In genomic region chr4:152690706-152691651, GRCh38 we compare ENCODE assay signal across 19 cellular contexts. TPM values are rescaled to one million over a fixed set of nuclear protein-coding genes. Genes with fewer than 3 reads are reported as not detected.
DNase-seq lines count a peak whose midpoint lies in the region; ATAC-seq and TF ChIP-seq lines count a peak whose summit lies in the region.
"Had no signal": no experiment of that assay in that cellular context is flagged by ENCODE, and none has a peak within 500 bp of the region (broad histone marks: within the 10 kb centered on the region; RNA-seq: fewer than 3 reads in every experiment).

No MANE protein-coding gene starts in this region.

- peaks cover 0 to 33% (median 0%) of the 10 kb centered on the region in 6 donors for H3K4me1 ChIP-seq in spleen
- H3K4me1 ChIP-seq in foreskin keratinocyte, result peaks cover 6% of the 10 kb centered on the region

- ATAC-seq in left ventricle myocardium superior, result peak; percentile 87
- ATAC-seq in left lobe of liver, result no peak
- no peak for ATAC-seq in foreskin keratinocyte
- ATAC-seq: HCT116 had no signal

- H3K27ac ChIP-seq in spleen (peak overlapping the region in 1 of 8 donors; percentile 68), foreskin keratinocyte (no peak overlapping the region)
- H3K27ac ChIP-seq: ovary had no signal

- peak; percentile 27 for DNase-seq in NCI-H2107 treated with DMSO at 0.1 percent for 48 hours (lab: John Stamatoyannopoulos, UW; ENCODE audit: unreplicated experiment)
- no peak for DNase-seq in NCI-H2107 (lab: John Stamatoyannopoulos, UW)
- peak; percentile 91 for DNase-seq in NCI-H748 (lab: John Stamatoyannopoulos, UW; ENCODE audit: unreplicated experiment)
- no peak for DNase-seq in left ventricle myocardium superior
- no peak for DNase-seq in H7
- DNase-seq in spleen, result no peak
- DNase-seq in left lobe of liver (ENCODE audit: low spot score), result no peak
- no peak for DNase-seq in foreskin keratinocyte
- DNase-seq: activated CD4-positive, CD25-positive, alpha-beta regulatory T cell; activated effector memory CD4-positive, alpha-beta T cell treated with Interleukin-2 at 50 U/mL for 16 hours; CD4-positive, alpha-beta T cell; islet precursor cell; MV-4-11; ovary; SHP77; stimulated activated naive CD4-positive, alpha-beta T cell; T-helper 2 cell had no signal

- TF ChIP-seq POLR2A in spleen (IDR thresholded peaks at IDR 0.05), result no peak

- WGBS in spleen, 5 donors, result 83 to 89% (median 88%) methylated on average over 4 of the region's 4 CpGs

- no peaks in the 10 kb centered on the region for H3K9me3 ChIP-seq in spleen
- H3K9me3 ChIP-seq: ovary had no signal

- H3K27me3 ChIP-seq in H7 (ENCODE audit: control insufficient read depth, insufficient read depth, low read length) (no peaks in the 10 kb centered on the region), spleen (replicated peaks in 1 of 7) (no peaks in the 10 kb centered on the region), foreskin keratinocyte (no peaks in the 10 kb centered on the region)
- H3K27me3 ChIP-seq: ovary had no signal

- no peak overlapping the region for H3K4me3 ChIP-seq in H7 (ENCODE audit: insufficient read depth, low read depth, low read length)
- no peak overlapping the region for H3K4me3 ChIP-seq in spleen
- H3K4me3 ChIP-seq: ovary, smooth muscle cell had no signal

- H3K36me3 ChIP-seq in H7 (replicated peaks; ENCODE audit: control insufficient read depth, insufficient read depth, low read length), result no peaks in the 10 kb centered on the region
- no peaks in the 10 kb centered on the region for H3K36me3 ChIP-seq in spleen
- H3K36me3 ChIP-seq: ovary had no signal

- intact Hi-C loops in left ventricle myocardium superior (cut with micrococcal nuclease), result no loop called here
- intact Hi-C loops in spleen (cut with DNase I; ENCODE audit: low total_unique reads), result no loop called here

- TF ChIP-seq CTCF in spleen (IDR thresholded peaks at IDR 0.05 in 8 of 11, conservative IDR thresholded peaks at IDR 0.05 in 3 of 11) (no peak), foreskin keratinocyte (conservative IDR thresholded peaks at IDR 0.05) (no peak)

RNA-seq across cellular contexts. Expression of gene TMEM154, which starts 11.2 kb away (rescaled TPM):
- total RNA-seq in left ventricle myocardium superior (3.3 TPM), spleen (10 to 100 TPM; 22.2 to 72.3 (median 37.7) TPM), left lobe of liver (2.1 TPM), foreskin keratinocyte (102 and 118 TPM in 2 replicates)
- total RNA-seq in H7 (2014; rRNA removed; shearing (Covaris generic)), result 0.31 and 1.4 TPM in 2 replicates
- polyA plus RNA-seq in spleen (1 to 10 TPM; 5.0 to 6.4 (median 5.2) TPM), foreskin keratinocyte (12.8 and 13.3 TPM in 2 replicates)

Comparison
In these comparisons a context has a peak if more than half of its experiments do, and no peak if none do; other contexts are left out.
1. DNase-seq: peak in NCI-H2107 treated with DMSO at 0.1 percent for 48 hours (single experiment) and NCI-H748 (single experiment); none in NCI-H2107 (single experiment), left ventricle myocardium superior (single experiment), H7 (single experiment), spleen (single experiment), left lobe of liver (single experiment) and foreskin keratinocyte (0 of 2).